In genomic region chr2:44559108-44559507, GRCh38 we compare ENCODE assay signal across 28 cellular contexts.
"Had no signal": no experiment of that assay in that cellular context is flagged by ENCODE, and none has a peak within 500 bp of the region (broad histone marks: within the 10 kb centered on the region; RNA-seq: fewer than 3 reads in every experiment).

No MANE protein-coding gene starts in this region.

- H3K4me2 ChIP-seq: hepatocyte had no signal

- H3K27ac ChIP-seq: colonic mucosa, esophagus muscularis mucosa, foreskin keratinocyte, gastroesophageal sphincter, heart left ventricle, hepatocyte, psoas muscle, skin epidermis, spleen, tibial artery had no signal

- ATAC-seq: foreskin keratinocyte; gastroesophageal sphincter; heart left ventricle; left lobe of liver; mucosa of descending colon; naive thymus-derived CD8-positive, alpha-beta T cell; psoas muscle; right cardiac atrium; stimulated activated memory B cell treated with anti-CD40 and anti-IgM and Interleukin-4, amounts not matched to agents 10 μg/mL and 1 μg/mL and 100 μg/mL, for 72 hours had no signal

- DNase-seq: colonic mucosa; effector CD8-positive, alpha-beta T cell; endodermal cell; foreskin keratinocyte; heart left ventricle; kidney; mesenchymal stem cell; mucosa of descending colon; naive thymus-derived CD8-positive, alpha-beta T cell; nephron progenitor cell; nucleus accumbens; posterior cingulate gyrus; psoas muscle; right cardiac atrium; spleen; stimulated activated CD4-positive, alpha-beta T cell treated with anti-CD3 and anti-CD28 coated beads, Interleukin-4, amount 100 ng/mL, for 4 hours; tibial artery had no signal

- H3K4me3 Mint-ChIP-seq: dendritic cell treated with granulocyte-macrophage colony-stimulating factor and Interleukin-4, amounts not matched to agents 40 ng/mL and 50 ng/mL, for 4 days; endodermal cell; mesothelial cell of epicardium; naive thymus-derived CD8-positive, alpha-beta T cell; nephron progenitor cell; stimulated activated memory B cell treated with anti-CD40 and anti-IgM and Interleukin-4, amounts not matched to agents 10 μg/mL and 1 μg/mL and 100 μg/mL, for 72 hours; stimulated activated naive CD8-positive, alpha-beta T cell treated with anti-CD3 and anti-CD28 coated beads, Interleukin-15, Interleukin-2, amounts not matched to agents 100 ng/mL and 50 ng/mL, for 24 hours; type B pancreatic cell had no signal

- H3K27me3 Mint-ChIP-seq: dendritic cell treated with granulocyte-macrophage colony-stimulating factor and Interleukin-4, amounts not matched to agents 40 ng/mL and 50 ng/mL, for 4 days; naive thymus-derived CD8-positive, alpha-beta T cell; stimulated activated memory B cell treated with anti-CD40 and anti-IgM and Interleukin-4, amounts not matched to agents 10 μg/mL and 1 μg/mL and 100 μg/mL, for 72 hours; stimulated activated naive CD8-positive, alpha-beta T cell treated with anti-CD3 and anti-CD28 coated beads, Interleukin-15, Interleukin-2, amounts not matched to agents 100 ng/mL and 50 ng/mL, for 24 hours; type B pancreatic cell had no signal

- H3K27me3 ChIP-seq: colonic mucosa, esophagus muscularis mucosa, foreskin keratinocyte, gastroesophageal sphincter, heart left ventricle, hepatocyte, spleen, tibial artery had no signal

- H3K4me3 ChIP-seq: colonic mucosa, esophagus muscularis mucosa, gastroesophageal sphincter, heart left ventricle, hepatocyte, lung, mucosa of descending colon, psoas muscle, skin epidermis, spleen, tibial artery had no signal

- H3K9me3 Mint-ChIP-seq: dendritic cell treated with granulocyte-macrophage colony-stimulating factor and Interleukin-4, amounts not matched to agents 40 ng/mL and 50 ng/mL, for 4 days; naive thymus-derived CD8-positive, alpha-beta T cell; nephron progenitor cell; type B pancreatic cell had no signal

- H3K36me3 ChIP-seq: colonic mucosa, esophagus muscularis mucosa, gastroesophageal sphincter, heart left ventricle had no signal

- H3K9me3 ChIP-seq: colonic mucosa, esophagus muscularis mucosa, gastroesophageal sphincter, heart left ventricle, mucosa of descending colon, psoas muscle, spleen, tibial artery had no signal

- H3K4me1 Mint-ChIP-seq: endodermal cell, nephron progenitor cell had no signal

- H3K36me3 Mint-ChIP-seq: mesothelial cell of epicardium had no signal

- H2AFZ ChIP-seq: hepatocyte had no signal

- H3K79me2 ChIP-seq: hepatocyte had no signal

- H3K4me1 ChIP-seq: colonic mucosa, esophagus muscularis mucosa, foreskin keratinocyte, gastroesophageal sphincter, heart left ventricle, spleen, tibial artery had no signal

- H3K27ac Mint-ChIP-seq: dendritic cell treated with granulocyte-macrophage colony-stimulating factor and Interleukin-4, amounts not matched to agents 40 ng/mL and 50 ng/mL, for 4 days; endodermal cell; mesothelial cell of epicardium; nephron progenitor cell; stimulated activated memory B cell treated with anti-CD40 and anti-IgM and Interleukin-4, amounts not matched to agents 10 μg/mL and 1 μg/mL and 100 μg/mL, for 72 hours; stimulated activated naive CD8-positive, alpha-beta T cell treated with anti-CD3 and anti-CD28 coated beads, Interleukin-15, Interleukin-2, amounts not matched to agents 100 ng/mL and 50 ng/mL, for 24 hours; type B pancreatic cell had no signal
